Comparison of ENCODE assay signal across 9 cellular contexts in genomic region chr22:20783844-20784723, GRCh38. TPM values are rescaled to one million over a fixed set of nuclear protein-coding genes. Genes with fewer than 3 reads are reported as not detected.
DNase-seq lines count a peak whose midpoint lies in the region; ATAC-seq and TF ChIP-seq lines count a peak whose summit lies in the region.
"Had no signal": no experiment of that assay in that cellular context is flagged by ENCODE, and none has a peak within 500 bp of the region (broad histone marks: within the 10 kb centered on the region; RNA-seq: fewer than 3 reads in every experiment).

No MANE protein-coding gene starts in this region.

- H3K9me3 ChIP-seq in right lobe of liver, result no peaks in the 10 kb centered on the region

- H3K27me3 Mint-ChIP-seq in T-helper 2 cell treated with Interferon-gamma antibody and Interleukin-4, amounts not matched to agents 5 μg/mL and 100 μg/mL, for 36 hours (ENCODE audit: low read depth), result no peaks in the 10 kb centered on the region

- peak; percentile 59 to 75 (median 68) for TF ChIP-seq CTCF in right lobe of liver (IDR thresholded peaks at IDR 0.05)

- peaks cover 10% of the 10 kb centered on the region for H3K36me3 Mint-ChIP-seq in T-helper 2 cell treated with Interferon-gamma antibody and Interleukin-4, amounts not matched to agents 5 μg/mL and 100 μg/mL, for 36 hours (ENCODE audit: low read depth)
- H3K36me3 Mint-ChIP-seq in stimulated activated effector memory CD8-positive, alpha-beta T cell treated with anti-CD3 and anti-CD28 coated beads, Interleukin-12 subunit alpha, Interleukin-12 subunit beta, amount 100 ng/mL, for 72 hours, result peaks cover 46% of the 10 kb centered on the region

- peak; percentile 36 to 62 (median 44) for ATAC-seq in right lobe of liver
- ATAC-seq in stimulated activated effector memory CD8-positive, alpha-beta T cell treated with anti-CD3 and anti-CD28 coated beads, Interleukin-12 subunit alpha, Interleukin-12 subunit beta, amount 100 ng/mL, for 72 hours, result peak; percentile 47
- ATAC-seq in HG03521 (IDR thresholded peaks at IDR 0.05; ENCODE audit: unreplicated experiment), result no peak

- H3K4me3 ChIP-seq in right lobe of liver, result no peak overlapping the region

- DNase-seq in activated CD4-positive, CD25-positive, alpha-beta regulatory T cell treated with anti-CD3 and anti-CD28 coated beads, Interleukin-2, amount 50 U/mL, for 16 hours (ENCODE audit: low read depth, low spot score), result peak; percentile 4
- DNase-seq in activated CD4-positive, CD25-positive, alpha-beta regulatory T cell treated with anti-CD3 and anti-CD28 coated beads, Interleukin-2, amount 50 U/mL, for 72 hours, result no peak
- DNase-seq in M059J (ENCODE audit: low read depth) (peak; percentile 58), right lobe of liver (no peak)
- peak; percentile 36 for DNase-seq in T-helper 2 cell treated with Interferon-gamma antibody and Interleukin-4, amounts not matched to agents 5 μg/mL and 100 μg/mL, for 36 hours (ENCODE audit: low spot score)
- DNase-seq in central memory CD4-positive, alpha-beta T cell, result peak; percentile 30
- DNase-seq in stimulated activated effector memory CD8-positive, alpha-beta T cell treated with anti-CD3 and anti-CD28 coated beads, Interleukin-12 subunit alpha, Interleukin-12 subunit beta, amount 100 ng/mL, for 72 hours (ENCODE audit: low spot score in 2 of 2), result peak; percentile 23 to 62

- WGBS in right lobe of liver (ENCODE audit: insufficient coverage, low coverage, low lambda C conversion rate, missing lambda C conversion rate), result 58% methylated on average over 5 of the region's 14 CpGs

- H3K4me3 Mint-ChIP-seq in T-helper 2 cell treated with Interferon-gamma antibody and Interleukin-4, amounts not matched to agents 5 μg/mL and 100 μg/mL, for 36 hours, result no peak overlapping the region
- no peak overlapping the region for H3K4me3 Mint-ChIP-seq in stimulated activated effector memory CD8-positive, alpha-beta T cell treated with anti-CD3 and anti-CD28 coated beads, Interleukin-12 subunit alpha, Interleukin-12 subunit beta, amount 100 ng/mL, for 72 hours

- peak overlapping the region in 2 of 3 donors; percentile 50 to 62 for H3K27ac ChIP-seq in right lobe of liver
- H3K27ac ChIP-seq: epithelial cell of prostate had no signal

- TF ChIP-seq POLR2A in right lobe of liver (IDR thresholded peaks at IDR 0.05), result no peak

- no peak overlapping the region for H3K27ac Mint-ChIP-seq in T-helper 2 cell treated with Interferon-gamma antibody and Interleukin-4, amounts not matched to agents 5 μg/mL and 100 μg/mL, for 36 hours
- H3K27ac Mint-ChIP-seq in stimulated activated effector memory CD8-positive, alpha-beta T cell treated with anti-CD3 and anti-CD28 coated beads, Interleukin-12 subunit alpha, Interleukin-12 subunit beta, amount 100 ng/mL, for 72 hours, result peak overlapping the region; percentile 70

- no peaks in the 10 kb centered on the region for H3K27me3 ChIP-seq in right lobe of liver

- H3K9me3 Mint-ChIP-seq in T-helper 2 cell treated with Interferon-gamma antibody and Interleukin-4, amounts not matched to agents 5 μg/mL and 100 μg/mL, for 36 hours, result no peaks in the 10 kb centered on the region
- H3K9me3 Mint-ChIP-seq in stimulated activated effector memory CD8-positive, alpha-beta T cell treated with anti-CD3 and anti-CD28 coated beads, Interleukin-12 subunit alpha, Interleukin-12 subunit beta, amount 100 ng/mL, for 72 hours, result no peaks in the 10 kb centered on the region

- intact Hi-C loops in right lobe of liver (cut with DNase I), result no loop called here

- H3K4me1 ChIP-seq in right lobe of liver, result peaks cover 0 to 95% (median 37%) of the 10 kb centered on the region in 4 donors

- peaks cover 4% of the 10 kb centered on the region for H3K4me1 Mint-ChIP-seq in T-helper 2 cell treated with Interferon-gamma antibody and Interleukin-4, amounts not matched to agents 5 μg/mL and 100 μg/mL, for 36 hours (ENCODE audit: low read depth)
- peaks cover 16% of the 10 kb centered on the region for H3K4me1 Mint-ChIP-seq in stimulated activated effector memory CD8-positive, alpha-beta T cell treated with anti-CD3 and anti-CD28 coated beads, Interleukin-12 subunit alpha, Interleukin-12 subunit beta, amount 100 ng/mL, for 72 hours

- H3K36me3 ChIP-seq in right lobe of liver, result peaks cover 0 to 83% (median 12%) of the 10 kb centered on the region in 4 donors

RNA-seq across cellular contexts. Expression of gene SERPIND1, which starts 10.2 kb away (rescaled TPM):
- not detected in 2 replicates for total RNA-seq in M059J (2014; rRNA removed; shearing (Covaris generic))
- total RNA-seq in right lobe of liver, result 100 to 1,000 TPM in 4 of 6 experiments, 10 to 100 TPM in 2; 49.7 to 615 (median 331) TPM

Comparison
In these comparisons a context has a peak if more than half of its experiments do, and no peak if none do; other contexts are left out.
1. DNase-seq: peak in activated CD4-positive, CD25-positive, alpha-beta regulatory T cell treated with anti-CD3 and anti-CD28 coated beads, Interleukin-2, amount 50 U/mL, for 16 hours (single experiment), M059J (single experiment), T-helper 2 cell treated with Interferon-gamma antibody and Interleukin-4, amounts not matched to agents 5 μg/mL and 100 μg/mL, for 36 hours (single experiment), central memory CD4-positive, alpha-beta T cell (single experiment) and stimulated activated effector memory CD8-positive, alpha-beta T cell treated with anti-CD3 and anti-CD28 coated beads, Interleukin-12 subunit alpha, Interleukin-12 subunit beta, amount 100 ng/mL, for 72 hours (2 of 2); none in activated CD4-positive, CD25-positive, alpha-beta regulatory T cell treated with anti-CD3 and anti-CD28 coated beads, Interleukin-2, amount 50 U/mL, for 72 hours (single experiment) and right lobe of liver (0 of 3).
2. RNA of gene SERPIND1, which starts 10.2 kb away (total RNA-seq): 49.7 to 615 TPM in right lobe of liver; not detected in M059J; every median in the first group is over 10 times any median in the second.